In the genomic region with DNA sequence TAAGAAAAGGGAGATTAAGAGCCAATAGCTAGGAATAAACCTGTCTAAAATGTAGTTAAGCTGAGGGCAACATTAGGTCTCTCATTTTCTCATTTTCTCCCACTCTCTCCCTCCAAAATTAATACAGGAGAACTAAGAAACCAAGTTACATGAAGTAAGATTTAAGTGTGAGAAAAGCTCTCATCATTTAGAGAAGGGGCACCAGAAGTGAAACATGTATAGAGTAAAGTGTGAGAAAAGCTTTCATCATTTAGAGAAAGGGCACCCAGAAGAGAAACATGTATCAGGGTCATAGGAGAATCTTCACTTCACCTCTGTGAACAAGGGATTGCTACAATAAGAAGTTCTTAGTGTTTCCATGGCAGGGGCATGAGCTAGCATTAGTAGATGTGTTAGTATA, we compare ENCODE assay signal across 13 cellular contexts.
DNase-seq lines count a peak whose midpoint lies in the region; ATAC-seq and TF ChIP-seq lines count a peak whose summit lies in the region.
"Had no signal": no experiment of that assay in that cellular context is flagged by ENCODE, and none has a peak within 500 bp of the region (broad histone marks: within the 10 kb centered on the region; RNA-seq: fewer than 3 reads in every experiment).

No MANE protein-coding gene starts in this region.

- H3K4me3 ChIP-seq in OCI-LY3 (ENCODE audit: low read length) (no peak overlapping the region), coronary artery (no peak overlapping the region)
- H3K4me3 ChIP-seq: heart left ventricle had no signal

- no peaks in the 10 kb centered on the region for H3K9me3 ChIP-seq in OCI-LY3 (ENCODE audit: insufficient read depth, low read length)
- H3K9me3 ChIP-seq in H9 (ENCODE audit: control insufficient read depth, low read depth, low read length), result no peaks in the 10 kb centered on the region
- H3K9me3 ChIP-seq: heart left ventricle had no signal

- H3K23ac ChIP-seq in H9 (ENCODE audit: insufficient read length, low read depth, low read length), result no peak overlapping the region

- no peak overlapping the region for H2BK15ac ChIP-seq in H9 (ENCODE audit: low read depth, low read length)

- no peaks in the 10 kb centered on the region for H3K36me3 Mint-ChIP-seq in H9 (ENCODE audit: insufficient read depth in 1 of 3, low read depth in 3 of 3)
- H3K36me3 Mint-ChIP-seq: activated naive CD8-positive, alpha-beta T cell had no signal

- no peak overlapping the region for H2BK12ac ChIP-seq in H9 (ENCODE audit: insufficient read length, low read depth, low read length)

- no peak overlapping the region for H3T11ph ChIP-seq in H9 (ENCODE audit: low read length)

- H4K8ac ChIP-seq in H9 (replicated peaks; ENCODE audit: insufficient read length, low read depth, low read length), result no peak overlapping the region

- H3K4me2 ChIP-seq in OCI-LY3 (ENCODE audit: low read length), result peak overlapping the region; percentile 15
- H3K4me2 ChIP-seq in H9 (ENCODE audit: insufficient read depth, insufficient read length, low read length), result no peak overlapping the region

- no peaks in the 10 kb centered on the region for H4K20me1 ChIP-seq in OCI-LY3 (ENCODE audit: insufficient read depth, low read length)
- no peaks in the 10 kb centered on the region for H4K20me1 ChIP-seq in H9 (ENCODE audit: control insufficient read depth, insufficient read depth, insufficient read length)

- H3K27ac ChIP-seq in OCI-LY3 (ENCODE audit: low read length) (no peak overlapping the region), H9 (ENCODE audit: insufficient read length, low read depth, low read length) (no peak overlapping the region), coronary artery (no peak overlapping the region)
- H3K27ac ChIP-seq: heart left ventricle had no signal

- H3K79me2 ChIP-seq in OCI-LY3 (ENCODE audit: low read length) (no peaks in the 10 kb centered on the region), H9 (ENCODE audit: insufficient read depth, low read length) (no peaks in the 10 kb centered on the region)

- H2BK20ac ChIP-seq in H9 (ENCODE audit: low read depth, low read length, poor library complexity, severe bottlenecking), result no peak overlapping the region

- no peak overlapping the region for H2BK5ac ChIP-seq in H9 (ENCODE audit: insufficient read length, low read length)

- no peak overlapping the region for H4K91ac ChIP-seq in H9 (ENCODE audit: insufficient read length, low read depth, low read length)

- no peak overlapping the region for H3K14ac ChIP-seq in H9 (ENCODE audit: insufficient read depth, low read length)

- no peaks in the 10 kb centered on the region for H3K36me3 ChIP-seq in OCI-LY3 (replicated peaks; ENCODE audit: low read depth, low read length)
- H3K36me3 ChIP-seq: heart left ventricle had no signal

- H3K79me1 ChIP-seq in H9 (ENCODE audit: insufficient read depth, low read depth, low read length, poor library complexity, severe bottlenecking), result no peaks in the 10 kb centered on the region

- H3K4me1 ChIP-seq in OCI-LY3 (ENCODE audit: low read length) (peaks cover 24% of the 10 kb centered on the region), H9 (ENCODE audit: insufficient read depth, low read length) (no peaks in the 10 kb centered on the region)
- H3K4me1 ChIP-seq: heart left ventricle had no signal

- H3K18ac ChIP-seq in H9 (ENCODE audit: insufficient read length, low read depth, low read length), result no peak overlapping the region

- H2BK120ac ChIP-seq in H9 (ENCODE audit: low read depth, low read length, poor library complexity, severe bottlenecking), result no peak overlapping the region

- H3K27me3 ChIP-seq in OCI-LY3 (ENCODE audit: low read depth, low read length) (no peaks in the 10 kb centered on the region), H9 (ENCODE audit: insufficient read depth, low read length) (no peaks in the 10 kb centered on the region)
- H3K27me3 ChIP-seq: heart left ventricle had no signal

- no peaks in the 10 kb centered on the region for H3K9me3 Mint-ChIP-seq in H9

- H3K23me2 ChIP-seq in H9 (ENCODE audit: insufficient read length, low read depth, low read length, poor library complexity, severe bottlenecking), result no peaks in the 10 kb centered on the region

- no peaks in the 10 kb centered on the region; the same call in 1 of the 2 replicates for H3K27me3 Mint-ChIP-seq in H9 (ENCODE audit: low read depth)
- H3K27me3 Mint-ChIP-seq: activated naive CD8-positive, alpha-beta T cell had no signal

- no peak for TF ChIP-seq CTCF in OCI-LY3 (IDR thresholded peaks at IDR 0.05; ENCODE audit: low read depth, low read length)
- no peak for TF ChIP-seq CTCF in H9 (conservative IDR thresholded peaks at IDR 0.05)
- TF ChIP-seq CTCF in coronary artery (IDR thresholded peaks at IDR 0.05), result no peak

- no peak overlapping the region for H3K56ac ChIP-seq in H9 (ENCODE audit: insufficient read length, low read depth, low read length)

- H3K9ac ChIP-seq in OCI-LY3 (ENCODE audit: low read length), result no peak overlapping the region
- H3K9ac ChIP-seq in H9 (ENCODE audit: extremely low read depth, insufficient read length, low read length), result no peak overlapping the region

- H3K4ac ChIP-seq in H9 (ENCODE audit: low read depth, low read length), result no peak overlapping the region

- H4K5ac ChIP-seq in H9 (ENCODE audit: insufficient read length, low read depth, low read length), result no peak overlapping the region

- H3K4me3 Mint-ChIP-seq in H9, result no peak overlapping the region
- H3K4me3 Mint-ChIP-seq: activated naive CD8-positive, alpha-beta T cell had no signal

- no peak overlapping the region for H3K27ac Mint-ChIP-seq in H9
- H3K27ac Mint-ChIP-seq: activated naive CD8-positive, alpha-beta T cell had no signal

- DNase-seq in H9 (no peak), coronary artery (ENCODE audit: low spot score) (no peak)
- DNase-seq in central memory CD4-positive, alpha-beta T cell, result no peak
- DNase-seq: activated CD4-positive, alpha-beta T cell treated with anti-CD3 and anti-CD28 coated beads, Interleukin-2, amount 50 U/mL, for 1 hour; heart left ventricle; NCI-H2029 treated with DMSO at 0.1 percent for 48 hours; NCI-H526; PC-3 had no signal

- ATAC-seq in GM18520 (IDR thresholded peaks at IDR 0.05; ENCODE audit: unreplicated experiment), result peak; percentile 54
- peak; percentile 52 for ATAC-seq in GM21381 (IDR thresholded peaks at IDR 0.05; ENCODE audit: unreplicated experiment)
- peak; percentile 52 for ATAC-seq in HG02852 (IDR thresholded peaks at IDR 0.05; ENCODE audit: unreplicated experiment)
- ATAC-seq: heart left ventricle, PC-3 had no signal

- H3K4me1 Mint-ChIP-seq in H9, result no peaks in the 10 kb centered on the region

- H2AFZ ChIP-seq in OCI-LY3 (ENCODE audit: low read depth, low read length) (no peak overlapping the region), H9 (ENCODE audit: low read length) (no peak overlapping the region)

- H2AK5ac ChIP-seq in H9 (ENCODE audit: insufficient read length, low read length), result no peak overlapping the region
